16 cellular contexts compared by ENCODE assay signal in the genomic region with DNA sequence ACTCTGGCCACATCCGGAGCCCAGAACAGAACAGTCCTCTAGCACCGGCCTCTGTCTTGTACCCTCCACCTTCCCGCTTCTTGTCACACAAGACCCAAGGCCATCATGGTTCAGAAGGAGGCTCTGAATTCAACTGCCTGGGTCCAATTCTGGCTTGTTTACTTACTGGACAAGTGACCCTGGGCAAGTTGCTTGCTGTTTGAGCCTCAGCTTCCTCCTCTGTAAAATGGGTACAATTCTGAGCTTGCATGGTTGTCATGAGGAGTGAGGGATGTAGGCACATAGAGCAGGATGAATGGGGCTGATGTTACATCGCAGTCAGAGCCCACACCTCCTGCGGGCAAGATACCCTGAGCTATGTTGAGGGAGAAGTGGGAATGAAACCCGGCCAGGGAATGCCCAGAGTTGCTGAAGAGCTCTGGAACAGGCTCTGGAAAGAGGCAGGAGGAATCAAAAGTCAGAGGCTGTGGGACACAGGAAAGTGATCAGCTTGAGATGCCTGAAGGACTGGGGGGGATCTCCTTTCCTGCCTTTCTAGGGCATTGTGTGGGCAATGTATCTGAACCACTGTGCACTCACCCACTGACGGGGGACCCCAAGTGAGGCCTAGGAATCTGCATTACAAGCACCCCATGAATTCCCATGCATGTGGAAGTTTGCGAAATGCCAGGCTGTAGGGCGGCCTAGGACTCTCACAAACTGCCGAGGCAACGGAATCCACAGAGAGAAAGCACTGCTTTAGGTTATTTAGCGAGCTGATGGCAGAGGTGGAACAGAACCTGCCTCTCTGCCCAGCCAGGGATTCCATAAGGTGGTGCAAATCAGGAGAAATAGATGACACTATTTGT. TPM values are rescaled to one million over a fixed set of nuclear protein-coding genes. Genes with fewer than 3 reads are reported as not detected.
A peak's percentile ranks its signal among the peaks of the same experiment; 100 is the strongest.
DNase-seq lines count a peak whose midpoint lies in the region; ATAC-seq and TF ChIP-seq lines count a peak whose summit lies in the region.
"Had no signal": no experiment of that assay in that cellular context is flagged by ENCODE, and none has a peak within 500 bp of the region (broad histone marks: within the 10 kb centered on the region; RNA-seq: fewer than 3 reads in every experiment).

No MANE protein-coding gene starts in this region.

- no peaks in the 10 kb centered on the region for H3K9me3 Mint-ChIP-seq in mesothelial cell of epicardium
- H3K9me3 Mint-ChIP-seq in activated T-helper 17 cell treated with anti-CD3 and anti-CD28 coated beads, Interleukin-2, amount 50 U/mL, for 72 hours, result no peaks in the 10 kb centered on the region
- H3K9me3 Mint-ChIP-seq: activated naive CD4-positive, alpha-beta T cell treated with anti-CD3 and anti-CD28 coated beads for 36 hours; CD8-positive, alpha-beta T cell had no signal

- H3K4me3 ChIP-seq in HUES64 (ENCODE audit: low read length) (peak overlapping the region; percentile 12; the same call in 1 of the 2 replicates), duodenal mucosa (ENCODE audit: low read depth in 1 of 2, low read length in 2 of 2) (peak overlapping the region; percentile 55 to 71), suprapubic skin (peak overlapping the region; percentile 42)

- H3K4me3 Mint-ChIP-seq in mesothelial cell of epicardium, result peak overlapping the region; percentile 72
- no peak overlapping the region for H3K4me3 Mint-ChIP-seq in activated T-helper 17 cell treated with anti-CD3 and anti-CD28 coated beads, Interleukin-2, amount 50 U/mL, for 72 hours
- H3K4me3 Mint-ChIP-seq: activated CD8-positive, alpha-beta T cell treated with anti-CD3 and anti-CD28 coated beads, Interleukin-2, amount 10 ng/mL, durations not matched to agents 7 days and 5 days; activated naive CD4-positive, alpha-beta T cell treated with anti-CD3 and anti-CD28 coated beads for 36 hours; CD8-positive, alpha-beta T cell had no signal

- no peaks in the 10 kb centered on the region for H3K27me3 ChIP-seq in HUES64 (ENCODE audit: insufficient read depth, low read length)
- no peaks in the 10 kb centered on the region for H3K27me3 ChIP-seq in duodenal mucosa (ENCODE audit: control insufficient read depth in 1 of 2, insufficient read depth in 2 of 2, low read length in 2 of 2)
- no peaks in the 10 kb centered on the region for H3K27me3 ChIP-seq in suprapubic skin

- H3K27ac ChIP-seq in HUES64 (ENCODE audit: low read depth, low read length) (no peak overlapping the region), duodenal mucosa (ENCODE audit: low read depth, low read length) (peak overlapping the region; percentile 82), suprapubic skin (peak overlapping the region; percentile 69)

- H3K36me3 ChIP-seq in HUES64 (ENCODE audit: insufficient read depth, low read length), result no peaks in the 10 kb centered on the region
- no peaks in the 10 kb centered on the region for H3K36me3 ChIP-seq in duodenal mucosa (ENCODE audit: control insufficient read depth in 1 of 2, insufficient read depth in 2 of 2, low read length in 2 of 2)
- H3K36me3 ChIP-seq in suprapubic skin, result no peaks in the 10 kb centered on the region

- H3K4me1 ChIP-seq in HUES64 (ENCODE audit: insufficient read depth, low read length), result peaks cover 23% of the 10 kb centered on the region
- H3K4me1 ChIP-seq in duodenal mucosa (ENCODE audit: control insufficient read depth in 1 of 2, insufficient read depth in 2 of 2, low read length in 2 of 2), result peaks cover 8 to 12% of the 10 kb centered on the region in 2 donors
- H3K4me1 ChIP-seq in suprapubic skin, result peaks cover 9% of the 10 kb centered on the region

- no peaks in the 10 kb centered on the region for H3K36me3 Mint-ChIP-seq in mesothelial cell of epicardium
- H3K36me3 Mint-ChIP-seq in activated T-helper 17 cell treated with anti-CD3 and anti-CD28 coated beads, Interleukin-2, amount 50 U/mL, for 72 hours (ENCODE audit: low read depth), result no peaks in the 10 kb centered on the region
- H3K36me3 Mint-ChIP-seq: CD8-positive, alpha-beta T cell had no signal

- in situ Hi-C loops in KBM-7 (cut with MboI; ENCODE audit: low pct_unique_long_range_greater_than_20kb, low sequenced_read_pairs), result no loop called here

- no peaks in the 10 kb centered on the region for H3K27me3 Mint-ChIP-seq in mesothelial cell of epicardium (ENCODE audit: low read depth)
- H3K27me3 Mint-ChIP-seq in activated T-helper 17 cell treated with anti-CD3 and anti-CD28 coated beads, Interleukin-2, amount 50 U/mL, for 72 hours, result peaks cover 3% of the 10 kb centered on the region

- WGBS in HUES64, result 92% methylated on average over 12 of the region's 12 CpGs
- 88% methylated on average over 12 of the region's 12 CpGs for WGBS in suprapubic skin

- no peak for TF ChIP-seq POLR2A in suprapubic skin (IDR thresholded peaks at IDR 0.05)

- DNase-seq in mesothelial cell of epicardium (ENCODE audit: low spot score in 2 of 2, unreplicated experiment in 2 of 2) (no peak), suprapubic skin (ENCODE audit: low spot score in 2 of 2) (no peak), KBM-7 (no peak), NCI-H524 treated with DMSO at 0.1 percent for 48 hours (lab: John Stamatoyannopoulos, UW) (no peak)
- DNase-seq: activated CD8-positive, alpha-beta T cell treated with anti-CD3 and anti-CD28 coated beads, Interleukin-2, amount 10 ng/mL, durations not matched to agents 7 days and 5 days; activated naive CD4-positive, alpha-beta T cell treated with anti-CD3 and anti-CD28 coated beads for 36 hours; CD8-positive, alpha-beta T cell; GDM1; hippocampal formation had no signal

- TF ChIP-seq CTCF in mesothelial cell of epicardium (IDR thresholded peaks at IDR 0.05; ENCODE audit: unreplicated experiment) (no peak), suprapubic skin (IDR thresholded peaks at IDR 0.05) (no peak)

- no peak for ATAC-seq in HG03196 (IDR thresholded peaks at IDR 0.05; ENCODE audit: unreplicated experiment)
- no peak for ATAC-seq in activated T-helper 17 cell treated with anti-CD3 and anti-CD28 coated beads, Interleukin-2, amount 50 U/mL, for 72 hours (replicated peaks)
- ATAC-seq: activated CD8-positive, alpha-beta T cell treated with anti-CD3 and anti-CD28 coated beads, Interleukin-2, amount 10 ng/mL, durations not matched to agents 7 days and 5 days; CD8-positive, alpha-beta T cell had no signal

- H3K9ac ChIP-seq in HUES64 (ENCODE audit: low read depth, low read length) (no peak overlapping the region; the same call in 1 of the 2 replicates), duodenal mucosa (ENCODE audit: low read depth in 1 of 2, low read length in 2 of 2) (peak overlapping the region; percentile 63 to 72)

- no peak for TF ChIP-seq EP300 in suprapubic skin (IDR thresholded peaks at IDR 0.05)

- H3K9me3 ChIP-seq in HUES64 (ENCODE audit: insufficient read depth, low read depth, low read length), result no peaks in the 10 kb centered on the region
- no peaks in the 10 kb centered on the region for H3K9me3 ChIP-seq in duodenal mucosa (ENCODE audit: control insufficient read depth in 1 of 2, low read length in 2 of 2)
- no peaks in the 10 kb centered on the region for H3K9me3 ChIP-seq in suprapubic skin

- peaks cover 65% of the 10 kb centered on the region for H3K4me1 Mint-ChIP-seq in mesothelial cell of epicardium
- no peaks in the 10 kb centered on the region for H3K4me1 Mint-ChIP-seq in activated T-helper 17 cell treated with anti-CD3 and anti-CD28 coated beads, Interleukin-2, amount 50 U/mL, for 72 hours

- peak overlapping the region; percentile 91 for H3K27ac Mint-ChIP-seq in mesothelial cell of epicardium
- H3K27ac Mint-ChIP-seq in activated T-helper 17 cell treated with anti-CD3 and anti-CD28 coated beads, Interleukin-2, amount 50 U/mL, for 72 hours, result no peak overlapping the region
- H3K27ac Mint-ChIP-seq: activated CD8-positive, alpha-beta T cell treated with anti-CD3 and anti-CD28 coated beads, Interleukin-2, amount 10 ng/mL, durations not matched to agents 7 days and 5 days; activated naive CD4-positive, alpha-beta T cell treated with anti-CD3 and anti-CD28 coated beads for 36 hours; CD8-positive, alpha-beta T cell had no signal

RNA-seq across cellular contexts. Expression of gene IL17B, which starts 29.4 kb away (rescaled TPM):
- polyA plus RNA-seq in HUES64 (2013, experiment 1 of 2), result not detected
- not detected for polyA plus RNA-seq in HUES64 (2013, experiment 2 of 2)
- total RNA-seq in mesothelial cell of epicardium (0.34 TPM in 1 of 3 replicates, not detected in the others), suprapubic skin (not detected)
- not detected for total RNA-seq in activated T-helper 17 cell treated with anti-CD3 and anti-CD28 coated beads, Interleukin-2, amount 50 U/mL, for 72 hours
- total RNA-seq: activated CD8-positive, alpha-beta T cell treated with anti-CD3 and anti-CD28 coated beads, Interleukin-2, amount 10 ng/mL, durations not matched to agents 7 days and 5 days; activated naive CD4-positive, alpha-beta T cell treated with anti-CD3 and anti-CD28 coated beads for 36 hours; CD8-positive, alpha-beta T cell; dermis microvascular lymphatic vessel endothelial cell; OCI-LY7; T-helper 2 cell treated with Interferon-gamma antibody and Interleukin-4, amounts not matched to agents 100 ng/mL and 5 ng/mL, for 36 hours had no signal

RNA-seq across cellular contexts. Expression of gene PCYOX1L, which starts 50.6 kb away (rescaled TPM):
- 7.4 TPM for polyA plus RNA-seq in HUES64 (2013, experiment 1 of 2)
- polyA plus RNA-seq in HUES64 (2013, experiment 2 of 2), result 10.0 TPM
- total RNA-seq in mesothelial cell of epicardium, result 23.2 to 23.6 TPM (median 23.5 TPM) in 3 replicates
- total RNA-seq in suprapubic skin, result 10 to 100 TPM in 1 of 4 donors, 1 to 10 TPM in 3; 4.5 to 11.8 (median 5.8) TPM
- 10 to 100 TPM; 11.9 to 19.7 TPM for total RNA-seq in activated T-helper 17 cell treated with anti-CD3 and anti-CD28 coated beads, Interleukin-2, amount 50 U/mL, for 72 hours

Comparison
In these comparisons a context has a peak if more than half of its experiments do, and no peak if none do; other contexts are left out.
1. H3K4me3 ChIP-seq: peak in every context shown above with its lines; median percentile 63 in duodenal mucosa; 42 in suprapubic skin; 12 in HUES64.